Comparison of ENCODE assay signal across 24 cellular contexts in genomic region chr5:130002876-130003275, GRCh38.
DNase-seq lines count a peak whose midpoint lies in the region; ATAC-seq and TF ChIP-seq lines count a peak whose summit lies in the region.
"Had no signal": no experiment of that assay in that cellular context is flagged by ENCODE, and none has a peak within 500 bp of the region (broad histone marks: within the 10 kb centered on the region; RNA-seq: fewer than 3 reads in every experiment).

No MANE protein-coding gene starts in this region.

- H3K27ac Mint-ChIP-seq in WTC11 (peak overlapping the region; percentile 93), endothelial cell (ENCODE audit: unreplicated experiment) (peak overlapping the region; percentile 89)
- H3K27ac Mint-ChIP-seq: CD14-positive monocyte; CD4-positive, alpha-beta memory T cell; CD4-positive, CD25-positive, alpha-beta regulatory T cell; CD8-positive, alpha-beta memory T cell had no signal

- ATAC-seq in WTC11 (no peak), HG02642 (IDR thresholded peaks at IDR 0.05; ENCODE audit: poor library complexity, unreplicated experiment) (no peak)
- ATAC-seq: GM12878 had no signal

- no peaks in the 10 kb centered on the region for H3K9me3 ChIP-seq in tibial artery
- H3K9me3 ChIP-seq: BE2C, BLaER1 had no signal

- CTCF ChIA-PET in WTC11 (lab: Charles Lee): no interaction called here

- H3K9me3 Mint-ChIP-seq in WTC11 (no peaks in the 10 kb centered on the region), endothelial cell (ENCODE audit: unreplicated experiment) (no peaks in the 10 kb centered on the region)

- peaks cover 0 to 21% (median 0%) of the 10 kb centered on the region in 4 donors for H3K4me1 ChIP-seq in tibial artery
- H3K4me1 ChIP-seq: BE2C, BLaER1 had no signal

- H3K4me3 Mint-ChIP-seq in WTC11 (no peak overlapping the region), endothelial cell (ENCODE audit: unreplicated experiment) (no peak overlapping the region)
- H3K4me3 Mint-ChIP-seq: CD14-positive monocyte; CD4-positive, alpha-beta memory T cell; CD4-positive, CD25-positive, alpha-beta regulatory T cell; CD8-positive, alpha-beta memory T cell had no signal

- no peak overlapping the region for H3K4me3 ChIP-seq in tibial artery
- H3K4me3 ChIP-seq: BLaER1, GM12878 had no signal

- no peak for TF ChIP-seq CTCF in WTC11 (IDR thresholded peaks at IDR 0.05)
- TF ChIP-seq CTCF in endothelial cell (IDR thresholded peaks at IDR 0.05; ENCODE audit: unreplicated experiment): no peak
- TF ChIP-seq CTCF in tibial artery (IDR thresholded peaks at IDR 0.05): no peak

- H3K4me1 Mint-ChIP-seq in WTC11 (peaks cover 15% of the 10 kb centered on the region), endothelial cell (ENCODE audit: unreplicated experiment) (peaks cover 32% of the 10 kb centered on the region)
- H3K4me1 Mint-ChIP-seq: CD14-positive monocyte; CD4-positive, alpha-beta memory T cell; CD4-positive, CD25-positive, alpha-beta regulatory T cell; CD8-positive, alpha-beta memory T cell had no signal

- DNase-seq in WTC11 (ENCODE audit: low spot score) (no peak), endothelial cell (ENCODE audit: low spot score) (no peak), glomerular endothelial cell (ENCODE audit: extremely low read depth, low read depth, low spot score) (peak; percentile 16), tibial artery (no peak), NCI-H1048 (lab: John Stamatoyannopoulos, UW) (no peak)
- DNase-seq: 8988T; ACHN; BE2C; C1 segment of cervical spinal cord; CD4-positive, alpha-beta memory T cell; CD4-positive, CD25-positive, alpha-beta regulatory T cell; CD8-positive, alpha-beta memory T cell; COR-L47; DMS 273 treated with DMSO at 0.1 percent for 48 hours; DMS153; DMS53; DMS79; DND-41; EL; GDM1 had no signal

- no peaks in the 10 kb centered on the region for H3K27me3 ChIP-seq in tibial artery
- H3K27me3 ChIP-seq: BE2C, BLaER1 had no signal

- no peaks in the 10 kb centered on the region for H3K36me3 Mint-ChIP-seq in WTC11
- peaks cover 5% of the 10 kb centered on the region for H3K36me3 Mint-ChIP-seq in endothelial cell (ENCODE audit: low read depth, unreplicated experiment)
- H3K36me3 Mint-ChIP-seq: CD14-positive monocyte; CD4-positive, alpha-beta memory T cell; CD4-positive, CD25-positive, alpha-beta regulatory T cell; CD8-positive, alpha-beta memory T cell had no signal

- POLR2A ChIA-PET in WTC11 (lab: Charles Lee): no interaction called here

- H3K36me3 ChIP-seq in tibial artery: no peaks in the 10 kb centered on the region
- H3K36me3 ChIP-seq: BE2C, BLaER1 had no signal

- H3K27me3 Mint-ChIP-seq in WTC11 (ENCODE audit: low read depth) (no peaks in the 10 kb centered on the region), endothelial cell (ENCODE audit: unreplicated experiment) (no peaks in the 10 kb centered on the region)
- H3K27me3 Mint-ChIP-seq: CD4-positive, CD25-positive, alpha-beta regulatory T cell; CD8-positive, alpha-beta memory T cell had no signal

- intact Hi-C loops in tibial artery (cut with DNase I; ENCODE audit: low total_unique reads): no loop called here

- H3K27ac ChIP-seq in tibial artery: no peak overlapping the region
- H3K27ac ChIP-seq: BLaER1 had no signal

TF ChIP-seq in WTC11, 78 proteins besides CTCF, POLR2A, EP300 and RAD21:
- TF ChIP-seq ZNF512 (CRISPR knock-in tag; IDR thresholded peaks at IDR 0.05; ENCODE audit: borderline replicate concordance) (no peak), ZNF416 (CRISPR knock-in tag; IDR thresholded peaks at IDR 0.05) (no peak), MYBL2 (CRISPR knock-in tag; IDR thresholded peaks at IDR 0.05) (no peak), ZNF423 (CRISPR knock-in tag; IDR thresholded peaks at IDR 0.05) (no peak), ATF2 (CRISPR knock-in tag; IDR thresholded peaks at IDR 0.05; ENCODE audit: borderline replicate concordance, low read depth) (no peak), NFATC4 (CRISPR knock-in tag; IDR thresholded peaks at IDR 0.05) (no peak), OVOL2 (CRISPR knock-in tag; IDR thresholded peaks at IDR 0.05; ENCODE audit: borderline replicate concordance) (no peak), TP53 (CRISPR knock-in tag; IDR thresholded peaks at IDR 0.05) (no peak), MAX (CRISPR knock-in tag; IDR thresholded peaks at IDR 0.05) (no peak), GABPB1 (CRISPR knock-in tag; IDR thresholded peaks at IDR 0.05) (no peak), CREB1 (CRISPR knock-in tag; IDR thresholded peaks at IDR 0.05) (no peak), ARID4B (CRISPR knock-in tag; IDR thresholded peaks at IDR 0.05; ENCODE audit: borderline replicate concordance) (no peak), MXD4 (CRISPR knock-in tag; IDR thresholded peaks at IDR 0.05; ENCODE audit: borderline replicate concordance) (no peak), FOXJ3 (CRISPR knock-in tag; IDR thresholded peaks at IDR 0.05; ENCODE audit: borderline replicate concordance) (no peak), ZSCAN18 (CRISPR knock-in tag; IDR thresholded peaks at IDR 0.05) (no peak), GTF2I (CRISPR knock-in tag; conservative IDR thresholded peaks at IDR 0.05) (no peak)
TF ChIP-seq in WTC11: peak in this region for 0.
